Comparison of ENCODE assay signal across 8 cellular contexts in the genomic region with DNA sequence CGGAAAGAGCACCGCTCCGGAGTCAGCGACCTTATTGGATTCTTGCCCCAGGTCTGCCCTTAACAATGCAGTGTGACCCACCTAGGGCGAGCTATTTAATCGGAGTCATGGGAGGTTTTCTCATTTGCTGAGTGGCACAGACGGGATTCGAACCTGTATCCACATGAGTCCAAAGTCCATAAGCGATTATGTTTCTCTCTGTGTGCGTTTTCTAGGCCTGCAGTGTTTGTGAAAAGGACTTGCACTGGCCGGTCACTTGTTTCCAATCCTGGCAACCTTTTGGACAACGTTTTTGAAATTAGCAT. TPM values are rescaled to one million over a fixed set of nuclear protein-coding genes. Genes with fewer than 3 reads are reported as not detected.
A peak's percentile ranks its signal among the peaks of the same experiment; 100 is the strongest.
DNase-seq lines count a peak whose midpoint lies in the region; ATAC-seq and TF ChIP-seq lines count a peak whose summit lies in the region.

No MANE protein-coding gene starts in this region.

- H3K4me1 ChIP-seq in OCI-LY3 (ENCODE audit: low read length) (peaks cover 31% of the 10 kb centered on the region), gastrocnemius medialis (peaks cover 7 to 9% of the 10 kb centered on the region in 2 donors)

- no peak overlapping the region for H3K27ac ChIP-seq in OCI-LY3 (ENCODE audit: low read length)
- H3K27ac ChIP-seq in gastrocnemius medialis, result peak overlapping the region in 3 of 4 donors; percentile 59 to 79 (median 74)

- DNase-seq in fibroblast of mammary gland (ENCODE audit: low read depth) (no peak), gastrocnemius medialis (no peak), NCI-H1417 (lab: John Stamatoyannopoulos, UW) (no peak), GM19240 (ENCODE audit: insufficient read length, low spot score) (no peak), nucleus accumbens (lab: John Stamatoyannopoulos, UW) (no peak)
- no peak for DNase-seq in stimulated activated CD4-positive, alpha-beta T cell treated with anti-CD3 and anti-CD28 coated beads, Interleukin-4, amount 100 ng/mL, for 4 hours

- H3K79me2 ChIP-seq in OCI-LY3 (ENCODE audit: low read length), result peaks cover 28% of the 10 kb centered on the region

- peaks cover 13% of the 10 kb centered on the region for H3K27me3 ChIP-seq in OCI-LY3 (ENCODE audit: low read depth, low read length)
- H3K27me3 ChIP-seq in gastrocnemius medialis, result peaks cover 10 to 27% (median 23%) of the 10 kb centered on the region in 3 donors

- no peaks in the 10 kb centered on the region for H4K20me1 ChIP-seq in OCI-LY3 (ENCODE audit: insufficient read depth, low read length)

- H3K4me3 ChIP-seq in GM08714 (ENCODE audit: low read length) (peak overlapping the region; percentile 75; the same call in 1 of the 2 replicates), OCI-LY3 (ENCODE audit: low read length) (peak overlapping the region; percentile 86), fibroblast of mammary gland (ENCODE audit: control insufficient read depth, low read depth, low read length) (peak overlapping the region; percentile 54), gastrocnemius medialis (peak overlapping the region; percentile 65 to 77 (median 72))

- intact Hi-C loops in gastrocnemius medialis (cut with DNase I; ENCODE audit: low total_unique reads), result loop anchor here (5.0 kb wide), 1 partner anchor 196 kb away; the partner anchor contains the start of gene C15orf40

- H3K9ac ChIP-seq in OCI-LY3 (ENCODE audit: low read length), result peak overlapping the region; percentile 76

- ATAC-seq in gastrocnemius medialis, result no peak

- H3K4me2 ChIP-seq in OCI-LY3 (ENCODE audit: low read length), result peak overlapping the region; percentile 81

- TF ChIP-seq POLR2A in gastrocnemius medialis (IDR thresholded peaks at IDR 0.05), result no peak

- TF ChIP-seq CTCF in OCI-LY3 (IDR thresholded peaks at IDR 0.05; ENCODE audit: low read depth, low read length) (no peak; the same call in 1 of the 2 replicates), fibroblast of mammary gland (conservative IDR thresholded peaks at IDR 0.05; ENCODE audit: control insufficient read depth, insufficient read depth, low read depth, low read length) (no peak), gastrocnemius medialis (IDR thresholded peaks at IDR 0.05 in 4 of 5, conservative IDR thresholded peaks at IDR 0.05 in 1 of 5) (no peak)

- in situ Hi-C loops in gastrocnemius medialis (cut with MboI; ENCODE audit: low sequenced_read_pairs in 4 of 4), result no loop called here

- no peaks in the 10 kb centered on the region for H3K9me3 ChIP-seq in OCI-LY3 (ENCODE audit: insufficient read depth, low read length)
- no peaks in the 10 kb centered on the region for H3K9me3 ChIP-seq in gastrocnemius medialis

- H2AFZ ChIP-seq in OCI-LY3 (ENCODE audit: low read depth, low read length), result peak overlapping the region; percentile 69; the same call in 1 of the 2 replicates

- H3K36me3 ChIP-seq in OCI-LY3 (replicated peaks; ENCODE audit: low read depth, low read length), result no peaks in the 10 kb centered on the region
- H3K36me3 ChIP-seq in gastrocnemius medialis, result no peaks in the 10 kb centered on the region

RNA-seq across cellular contexts. Expression of gene HDGFL3, which starts 0.7 kb away (rescaled TPM):
- 1 to 10 TPM in 3 of 4 donors, under 1 TPM in 1; 1.00 to 7.1 (median 4.1) TPM for total RNA-seq in gastrocnemius medialis
